9 cellular contexts compared by ENCODE assay signal in genomic region chr2:64404743-64405142, GRCh38. TPM values are rescaled to one million over a fixed set of nuclear protein-coding genes. Genes with fewer than 3 reads are reported as not detected.
DNase-seq lines count a peak whose midpoint lies in the region; FAIRE-seq and TF ChIP-seq lines count a peak whose summit lies in the region.
"Had no signal": no experiment of that assay in that cellular context is flagged by ENCODE, and none has a peak within 500 bp of the region (broad histone marks: within the 10 kb centered on the region; RNA-seq: fewer than 3 reads in every experiment).

No MANE protein-coding gene starts in this region.

- DNase-seq in colonic mucosa (peak; percentile 93), kidney (no peak), PC-9 (no peak), KBM-7 (no peak), NCI-H446 treated with DMSO at 0.1 percent for 48 hours (lab: John Stamatoyannopoulos, UW) (no peak), globus pallidus (ENCODE audit: low spot score) (no peak)
- DNase-seq: effector memory CD8-positive, alpha-beta T cell had no signal

- CTCF ChIA-PET in PC-9 (lab: Charles Lee) = no interaction called here

- H3K79me2 ChIP-seq in PC-9 (ENCODE audit: low read depth) = no peaks in the 10 kb centered on the region

- peaks cover 58% of the 10 kb centered on the region for H3K4me1 ChIP-seq in HUES6 (ENCODE audit: control insufficient read depth, insufficient read depth, low read length)
- H3K4me1 ChIP-seq in colonic mucosa = peaks cover 27% of the 10 kb centered on the region
- H3K4me1 ChIP-seq in kidney (ENCODE audit: control insufficient read depth in 1 of 2, insufficient read depth in 1 of 2, low read depth in 1 of 2, low read length in 2 of 2) = peaks cover 31 to 45% of the 10 kb centered on the region in 2 donors
- peaks cover 36% of the 10 kb centered on the region for H3K4me1 ChIP-seq in PC-9 (replicated peaks; ENCODE audit: insufficient read depth)

- TF ChIP-seq CTCF in colonic mucosa (IDR thresholded peaks at IDR 0.05) (no peak), kidney (IDR thresholded peaks at IDR 0.05; ENCODE audit: borderline replicate concordance, extremely low read depth, insufficient read depth) (no peak), PC-9 (conservative IDR thresholded peaks at IDR 0.05) (no peak)

- no peaks in the 10 kb centered on the region for H4K20me1 ChIP-seq in PC-9 (ENCODE audit: insufficient read depth)

- H3K27ac ChIP-seq in HUES6 (ENCODE audit: low read depth, low read length) (peak overlapping the region; percentile 74), colonic mucosa (peak overlapping the region; percentile 71), kidney (ENCODE audit: low read depth in 2 of 2, low read length in 2 of 2) (peak overlapping the region; percentile 56 to 74), skin epidermis (peak overlapping the region in 14 of 21 experiments; percentile 2 to 80 (median 74)), PC-9 (no peak overlapping the region)

- no peak overlapping the region for H3K4me2 ChIP-seq in PC-9

- FAIRE-seq in kidney (lab: Jason Lieb, UNC) = no peak

- H3K9ac ChIP-seq in HUES6 (ENCODE audit: low read length) = peak overlapping the region; percentile 34
- peak overlapping the region; percentile 26 to 70 for H3K9ac ChIP-seq in colonic mucosa (ENCODE audit: low read depth in 2 of 2, low read length in 2 of 2)
- H3K9ac ChIP-seq in kidney (ENCODE audit: low read length in 2 of 2) = peak overlapping the region in 1 of 2 donors; percentile 12

- H3F3A ChIP-seq in PC-9 (ENCODE audit: insufficient read depth, low read depth) = peaks cover 31% of the 10 kb centered on the region

- intact Hi-C loops in colonic mucosa (cut with DNase I) = loop anchor here (5.0 kb wide), 1 partner anchor 48 kb away; the partner anchor contains the start of gene LGALSL
- intact Hi-C loops in kidney (cut with DNase I) = no loop called here
- intact Hi-C loops in PC-9 (cut with micrococcal nuclease; ENCODE audit: unreplicated experiment) = no loop called here

- no peaks in the 10 kb centered on the region for H3K9me2 ChIP-seq in PC-9 (ENCODE audit: insufficient read depth)

- H3K9me3 ChIP-seq in HUES6 (ENCODE audit: control insufficient read depth, insufficient read depth, low read depth, low read length) (no peaks in the 10 kb centered on the region), colonic mucosa (no peaks in the 10 kb centered on the region), kidney (ENCODE audit: control insufficient read depth in 1 of 2, low read length in 2 of 2) (no peaks in the 10 kb centered on the region), PC-9 (ENCODE audit: insufficient read depth, low read depth) (no peaks in the 10 kb centered on the region)

- H3K36me3 ChIP-seq in HUES6 (ENCODE audit: control insufficient read depth, insufficient read depth, low read length) (no peaks in the 10 kb centered on the region), colonic mucosa (no peaks in the 10 kb centered on the region), kidney (ENCODE audit: control insufficient read depth in 1 of 2, insufficient read depth in 2 of 2, low read length in 2 of 2) (no peaks in the 10 kb centered on the region), PC-9 (ENCODE audit: low read depth) (no peaks in the 10 kb centered on the region)

- in situ Hi-C loops in KBM-7 (cut with MboI; ENCODE audit: low pct_unique_long_range_greater_than_20kb, low sequenced_read_pairs) = no loop called here

- no peaks in the 10 kb centered on the region for H3K27me3 ChIP-seq in HUES6 (ENCODE audit: control insufficient read depth, insufficient read depth, low read length)
- no peaks in the 10 kb centered on the region for H3K27me3 ChIP-seq in colonic mucosa
- H3K27me3 ChIP-seq in PC-9 (ENCODE audit: insufficient read depth, low read depth) = no peaks in the 10 kb centered on the region

- H3K4me3 ChIP-seq in HUES6 (ENCODE audit: low read depth, low read length) (peak overlapping the region; percentile 46), colonic mucosa (no peak overlapping the region), kidney (ENCODE audit: low read length in 2 of 2) (peak overlapping the region in 1 of 2 donors; percentile 33), skin epidermis (no peak overlapping the region), PC-9 (no peak overlapping the region)

- no TSS peak for BruUV-seq in PC-9 (replicated peaks; lab: Mats Ljungman, UMichigan)

- POLR2A ChIA-PET in PC-9 (lab: Charles Lee; ENCODE audit: unreplicated experiment) = no interaction called here

- H2AFZ ChIP-seq in PC-9 = no peak overlapping the region

RNA-seq across cellular contexts. Expression of gene LGALSL, which starts 49.2 kb away (rescaled TPM):
- 10 to 100 TPM; 26.4 to 34.8 TPM for total RNA-seq in colonic mucosa
- total RNA-seq in kidney = 17.3 TPM
- polyA plus RNA-seq in kidney (ENCODE audit: insufficient read depth, low read depth, low replicate concordance) = 16.2 TPM
- total RNA-seq in PC-9 (2021) = 9.7 and 13.0 TPM in 2 replicates
